1 cellular context compared by ENCODE assay signal in genomic region chr17:42554250-42555121, GRCh38.
A peak's percentile ranks its signal among the peaks of the same experiment; 100 is the strongest.
TF ChIP-seq lines count a peak whose summit lies in the region.

No MANE protein-coding gene starts in this region.

TF ChIP-seq in HepG2, 621 proteins besides CTCF, POLR2A, EP300 and RAD21 (continued from another document and continues in another):
- TF ChIP-seq RERE (CRISPR knock-in tag; IDR thresholded peaks at IDR 0.05; ENCODE audit: low read depth) (peak; percentile 54; the same call in 1 of the 2 replicates), TBP (CRISPR knock-in tag; IDR thresholded peaks at IDR 0.05) (no peak), EED (CRISPR knock-in tag; IDR thresholded peaks at IDR 0.05) (peak; percentile 86), ZFP37 (CRISPR knock-in tag; IDR thresholded peaks at IDR 0.05; ENCODE audit: borderline replicate concordance) (peak; percentile 58; the same call in 1 of the 2 replicates), HDAC2 (CRISPR knock-in tag; IDR thresholded peaks at IDR 0.05) (peak; percentile 89), FOXA1 (IDR thresholded peaks at IDR 0.05) (no peak), FOXA1 (CRISPR knock-in tag; IDR thresholded peaks at IDR 0.05) (no peak), NFATC3 (CRISPR knock-in tag; IDR thresholded peaks at IDR 0.05) (no peak), ZMAT5 (CRISPR knock-in tag; IDR thresholded peaks at IDR 0.05; ENCODE audit: borderline replicate concordance, low read depth) (no peak), ZFX (CRISPR knock-in tag; IDR thresholded peaks at IDR 0.05; ENCODE audit: low read depth) (peak; percentile 98), SKIL (CRISPR knock-in tag; IDR thresholded peaks at IDR 0.05; ENCODE audit: borderline replicate concordance) (peak; percentile 71), ZFP91 (CRISPR knock-in tag; IDR thresholded peaks at IDR 0.05; ENCODE audit: borderline replicate concordance) (peak; percentile 88), ZNF414 (CRISPR knock-in tag; IDR thresholded peaks at IDR 0.05) (peak; percentile 85), MLXIP (CRISPR knock-in tag; IDR thresholded peaks at IDR 0.05; ENCODE audit: borderline replicate concordance) (no peak), ZNF225 (CRISPR knock-in tag; IDR thresholded peaks at IDR 0.05) (peak; percentile 91; the same call in 1 of the 2 replicates), SATB2 (CRISPR knock-in tag; IDR thresholded peaks at IDR 0.05) (no peak), ZNF550 (CRISPR knock-in tag; IDR thresholded peaks at IDR 0.05; ENCODE audit: borderline replicate concordance) (peak; percentile 94; the same call in 1 of the 2 replicates), U2AF2 (IDR thresholded peaks at IDR 0.05; ENCODE audit: low read depth, low read length) (no peak), PREB (CRISPR knock-in tag; IDR thresholded peaks at IDR 0.05) (0 out of 2 replicates have a peak, but pooled peaks have one; percentile 44), DZIP1 (CRISPR knock-in tag; IDR thresholded peaks at IDR 0.05) (no peak; the same call in 1 of the 2 replicates), ZKSCAN5 (CRISPR knock-in tag; IDR thresholded peaks at IDR 0.05) (peak; percentile 86; the same call in 1 of the 2 replicates), SMARCE1 (IDR thresholded peaks at IDR 0.05; ENCODE audit: borderline replicate concordance) (no peak), ZNF296 (CRISPR knock-in tag; conservative IDR thresholded peaks at IDR 0.05) (0 out of 2 replicates have a peak, but pooled peaks have one; percentile 71), CREM (IDR thresholded peaks at IDR 0.05) (peak; percentile 81), CREM (CRISPR knock-in tag; IDR thresholded peaks at IDR 0.05) (peak; percentile 49; the same call in 1 of the 2 replicates), ONECUT2 (CRISPR knock-in tag; IDR thresholded peaks at IDR 0.05) (no peak; the same call in 1 of the 2 replicates), MNT (IDR thresholded peaks at IDR 0.05) (0 out of 2 replicates have a peak, but pooled peaks have one; percentile 20), ZNF703 (CRISPR knock-in tag; IDR thresholded peaks at IDR 0.05; ENCODE audit: borderline replicate concordance) (no peak), KLF13 (CRISPR knock-in tag; IDR thresholded peaks at IDR 0.05) (peak; percentile 94; the same call in 1 of the 2 replicates), GPBP1L1 (CRISPR knock-in tag; IDR thresholded peaks at IDR 0.05) (no peak), FUBP1 (CRISPR knock-in tag; IDR thresholded peaks at IDR 0.05; ENCODE audit: borderline replicate concordance) (no peak), ZNF234 (CRISPR knock-in tag; conservative IDR thresholded peaks at IDR 0.05) (no peak)
